8 cellular contexts compared by ENCODE assay signal in genomic region chr13:24921881-24922280, GRCh38.
DNase-seq lines count a peak whose midpoint lies in the region; ATAC-seq and TF ChIP-seq lines count a peak whose summit lies in the region.

No MANE protein-coding gene starts in this region.

- no peaks in the 10 kb centered on the region for H3K36me3 ChIP-seq in MG63

- H3K4me1 Mint-ChIP-seq in effector memory CD8-positive, alpha-beta T cell (ENCODE audit: low read depth in 2 of 2): peaks cover 5 to 16% of the 10 kb centered on the region in 2 donors
- H3K4me1 Mint-ChIP-seq in neural crest cell: peaks cover 37% of the 10 kb centered on the region

- H3K4me3 Mint-ChIP-seq in effector memory CD8-positive, alpha-beta T cell: peak overlapping the region; percentile 97 to 98
- peak overlapping the region; percentile 94 for H3K4me3 Mint-ChIP-seq in neural crest cell

- peak overlapping the region; percentile 87 to 96 for H3K27ac Mint-ChIP-seq in effector memory CD8-positive, alpha-beta T cell
- peak overlapping the region; percentile 98 for H3K27ac Mint-ChIP-seq in neural crest cell (ENCODE audit: unreplicated experiment)

- H3K36me3 Mint-ChIP-seq in effector memory CD8-positive, alpha-beta T cell (ENCODE audit: insufficient read depth): peaks cover 12% of the 10 kb centered on the region
- H3K36me3 Mint-ChIP-seq in neural crest cell (ENCODE audit: low read depth): no peaks in the 10 kb centered on the region

- TF ChIP-seq CTCF in C4-2B (conservative IDR thresholded peaks at IDR 0.05): no peak
- TF ChIP-seq CTCF in neural crest cell (conservative IDR thresholded peaks at IDR 0.05): no peak

- no peaks in the 10 kb centered on the region for H3K9me3 Mint-ChIP-seq in effector memory CD8-positive, alpha-beta T cell
- no peaks in the 10 kb centered on the region for H3K9me3 Mint-ChIP-seq in neural crest cell

- H3K9me3 ChIP-seq in MG63: no peaks in the 10 kb centered on the region

- ATAC-seq in effector memory CD8-positive, alpha-beta T cell (replicated peaks): no peak
- ATAC-seq in GM21390 (IDR thresholded peaks at IDR 0.05; ENCODE audit: unreplicated experiment): no peak
- ATAC-seq in GM18502 (IDR thresholded peaks at IDR 0.05; ENCODE audit: poor library complexity, unreplicated experiment): no peak
- no peak for ATAC-seq in esophagus mucosa
- ATAC-seq in GM21528 (IDR thresholded peaks at IDR 0.05; ENCODE audit: low FRiP score, unreplicated experiment): no peak

- peak overlapping the region; percentile 89 for H3K4me3 ChIP-seq in MG63

- no peaks in the 10 kb centered on the region for H3K27me3 ChIP-seq in MG63

- peak overlapping the region; percentile 77 for H3K27ac ChIP-seq in C4-2B

- no peaks in the 10 kb centered on the region for H3K27me3 Mint-ChIP-seq in effector memory CD8-positive, alpha-beta T cell
- peaks cover 2% of the 10 kb centered on the region for H3K27me3 Mint-ChIP-seq in neural crest cell (ENCODE audit: low read depth)

- no peak for DNase-seq in MG63
- DNase-seq in effector memory CD8-positive, alpha-beta T cell: no peak
- DNase-seq in neural crest cell (ENCODE audit: low read depth, low spot score): no peak
